Comparison of ENCODE assay signal across 27 cellular contexts in genomic region chr1:17032741-17033140, GRCh38. TPM values are rescaled to one million over a fixed set of nuclear protein-coding genes. Genes with fewer than 3 reads are reported as not detected.
"Had no signal": no experiment of that assay in that cellular context is flagged by ENCODE, and none has a peak within 500 bp of the region (broad histone marks: within the 10 kb centered on the region; RNA-seq: fewer than 3 reads in every experiment).

No MANE protein-coding gene starts in this region.

- H3K4me3 Mint-ChIP-seq: activated CD8-positive, alpha-beta T cell treated with anti-CD3 and anti-CD28 coated beads for 36 hours; activated T-helper 1 cell treated with anti-CD3 and anti-CD28 coated beads, Interleukin-12 subunit alpha, Interleukin-12 subunit beta, Interleukin-2, Interleukin-4 antibody, amounts not matched to agents 30 ng/mL and 10 ng/mL and 1 ng/mL, durations not matched to agents 14 hours and 24 hours and 36 hours had no signal

- H3K27me3 Mint-ChIP-seq: activated CD8-positive, alpha-beta T cell treated with anti-CD3 and anti-CD28 coated beads for 36 hours had no signal

- ATAC-seq: activated CD8-positive, alpha-beta T cell treated with anti-CD3 and anti-CD28 coated beads for 36 hours; activated naive CD4-positive, alpha-beta T cell treated with anti-CD3 and anti-CD28 coated beads, Interleukin-2, amount 50 U/mL, for 72 hours; Right ventricle myocardium inferior had no signal

- H3K27ac ChIP-seq: colonic mucosa, VCaP had no signal

- H3K4me1 ChIP-seq: colonic mucosa had no signal

- H3K27ac Mint-ChIP-seq: activated CD8-positive, alpha-beta T cell treated with anti-CD3 and anti-CD28 coated beads for 36 hours; activated T-helper 1 cell treated with anti-CD3 and anti-CD28 coated beads, Interleukin-12 subunit alpha, Interleukin-12 subunit beta, Interleukin-2, Interleukin-4 antibody, amounts not matched to agents 30 ng/mL and 10 ng/mL and 1 ng/mL, durations not matched to agents 14 hours and 24 hours and 36 hours had no signal

- H3K27me3 ChIP-seq: colonic mucosa, MG63 had no signal

- H3K9me3 Mint-ChIP-seq: activated CD8-positive, alpha-beta T cell treated with anti-CD3 and anti-CD28 coated beads for 36 hours; activated naive CD4-positive, alpha-beta T cell treated with anti-CD3 and anti-CD28 coated beads, Interleukin-2, amount 50 U/mL, for 72 hours; activated T-helper 1 cell treated with anti-CD3 and anti-CD28 coated beads, Interleukin-12 subunit alpha, Interleukin-12 subunit beta, Interleukin-2, Interleukin-4 antibody, amounts not matched to agents 30 ng/mL and 10 ng/mL and 1 ng/mL, durations not matched to agents 14 hours and 24 hours and 36 hours had no signal

- H3K4me3 ChIP-seq: colonic mucosa, MG63 had no signal

- H3K9ac ChIP-seq: SK-N-SH had no signal

- DNase-seq: activated CD4-positive, alpha-beta T cell treated with anti-CD3 and anti-CD28 coated beads, Interleukin-2, amount 50 U/mL, for 1 hour; activated CD4-positive, CD25-positive, alpha-beta regulatory T cell; activated CD8-positive, alpha-beta T cell treated with anti-CD3 and anti-CD28 coated beads for 36 hours; activated effector memory CD4-positive, alpha-beta T cell treated with anti-CD3 and anti-CD28 coated beads, Interleukin-2, amount 50 U/mL, for 16 hours; activated naive CD4-positive, alpha-beta T cell treated with Interleukin-2 at 50 U/mL for 16 hours; activated T-cell treated with anti-CD3 and anti-CD28 coated beads, Interleukin-2, amount 50 U/mL, for 1 hour; anterior cingulate cortex; cerebellar nuclear complex; colonic mucosa; MG63; MV-4-11; NCI-H1092 treated with DMSO at 0.1 percent for 48 hours; NCI-H1436; NCI-H187; NCI-H2081 treated with DMSO at 0.1 percent for 48 hours; NCI-H446 treated with DMSO at 0.1 percent for 48 hours; NCI-H524 treated with DMSO at 0.1 percent for 48 hours; NCI-H774; RPMI8226; SK-N-SH; T-helper 1 cell had no signal

- H3K9me3 ChIP-seq: colonic mucosa, MG63, SK-N-SH had no signal

RNA-seq across cellular contexts. Expression of gene MFAP2, which starts 52.3 kb away (rescaled TPM):
- total RNA-seq: activated CD8-positive, alpha-beta T cell treated with anti-CD3 and anti-CD28 coated beads for 36 hours; activated T-helper 1 cell treated with anti-CD3 and anti-CD28 coated beads, Interleukin-12 subunit alpha, Interleukin-12 subunit beta, Interleukin-2, Interleukin-4 antibody, amounts not matched to agents 30 ng/mL and 10 ng/mL and 1 ng/mL, durations not matched to agents 14 hours and 24 hours and 36 hours; OCI-LY7; T-helper 2 cell treated with Interferon-gamma antibody and Interleukin-4, amounts not matched to agents 100 ng/mL and 5 ng/mL, for 36 hours had no signal
